In the genomic region with DNA sequence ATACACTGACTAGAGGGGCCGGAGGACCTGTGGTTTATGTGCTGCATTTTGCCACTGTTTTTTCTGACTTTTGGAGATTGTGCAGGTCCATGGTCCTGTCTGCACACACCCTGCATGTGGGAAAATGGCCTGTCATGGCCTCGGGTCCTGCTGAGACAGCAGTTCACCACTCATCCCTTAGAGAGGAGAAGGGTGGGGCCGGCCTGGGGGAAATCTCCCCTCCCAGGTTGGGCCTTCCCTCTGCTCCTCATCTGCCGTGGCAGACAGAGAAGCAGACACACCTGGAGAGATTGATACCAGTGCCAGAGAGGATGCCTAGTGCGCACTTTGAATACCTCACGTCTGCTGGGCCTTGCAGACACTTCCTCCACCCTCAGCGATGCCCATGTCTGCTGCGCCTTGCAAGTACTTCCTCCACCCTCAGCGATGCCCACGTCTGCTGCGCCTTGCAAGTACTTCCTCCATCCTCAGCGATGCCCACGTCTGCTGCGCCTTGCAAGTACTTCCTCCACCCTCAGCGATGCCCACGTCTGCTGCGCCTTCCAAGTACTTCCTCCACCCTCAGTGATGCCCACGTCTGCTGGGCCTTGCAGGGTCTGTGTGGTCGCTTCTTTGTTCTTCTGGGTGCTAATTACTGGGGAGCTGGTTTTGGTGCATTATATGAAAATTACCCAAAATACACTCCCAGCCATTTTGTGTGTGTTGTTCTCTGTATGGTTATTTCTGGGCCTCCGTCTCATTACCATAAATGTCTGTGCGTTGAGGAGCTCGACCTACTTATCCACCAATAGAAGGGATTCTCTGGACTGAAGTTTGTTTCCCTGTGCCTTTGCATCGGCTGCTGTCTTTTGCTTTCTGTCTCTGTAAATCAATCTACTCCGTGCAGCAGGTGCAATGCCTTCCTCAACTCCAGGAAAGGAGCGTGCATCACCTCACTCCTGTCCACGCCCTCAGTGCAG, we compare ENCODE assay signal across 34 cellular contexts.
DNase-seq lines count a peak whose midpoint lies in the region; ATAC-seq lines count a peak whose summit lies in the region.
"Had no signal": no experiment of that assay in that cellular context is flagged by ENCODE, and none has a peak within 500 bp of the region (broad histone marks: within the 10 kb centered on the region; RNA-seq: fewer than 3 reads in every experiment).

No MANE protein-coding gene starts in this region.

- H3K36me3 Mint-ChIP-seq in T-helper 17 cell (ENCODE audit: low read depth): no peaks in the 10 kb centered on the region
- no peaks in the 10 kb centered on the region for H3K36me3 Mint-ChIP-seq in natural killer cell treated with Interleukin-12 subunit alpha and Interleukin-12 subunit beta and Interleukin-15 and Interleukin-18, amount 100 ng/mL, for 72 hours
- H3K36me3 Mint-ChIP-seq: activated naive CD4-positive, alpha-beta T cell treated with anti-CD3 and anti-CD28 coated beads, Interleukin-2, amount 50 U/mL, for 72 hours; naive thymus-derived CD8-positive, alpha-beta T cell had no signal

- H4K20me1 ChIP-seq in BLaER1 treated with 17β-estradiol and CSF1 and Interleukin-3, amounts not matched to agents 10 nM and 100 nM: no peaks in the 10 kb centered on the region; a peak in 1 of 22 replicates

- H3K4me3 Mint-ChIP-seq in T-helper 17 cell: peak overlapping the region; percentile 19
- H3K4me3 Mint-ChIP-seq in natural killer cell treated with Interleukin-12 subunit alpha and Interleukin-12 subunit beta and Interleukin-15 and Interleukin-18, amount 100 ng/mL, for 72 hours: no peak overlapping the region
- H3K4me3 Mint-ChIP-seq: activated CD8-positive, alpha-beta T cell treated with anti-CD3 and anti-CD28 coated beads, Interleukin-2, amount 10 ng/mL, durations not matched to agents 7 days and 5 days; effector memory CD8-positive, alpha-beta T cell; H9; stimulated activated naive CD8-positive, alpha-beta T cell treated with anti-CD3 and anti-CD28 coated beads, Interleukin-15, amount 100 ng/mL, for 72 hours had no signal

- no peaks in the 10 kb centered on the region for H3K36me3 ChIP-seq in BLaER1 treated with 17β-estradiol and CSF1 and Interleukin-3, amounts not matched to agents 10 nM and 100 nM
- H3K36me3 ChIP-seq: colonic mucosa, thyroid gland, uterus had no signal

- peaks cover 0 to 22% (median 5%) of the 10 kb centered on the region in 10 experiments; a peak in 9 of 20 replicates for H3K4me1 ChIP-seq in BLaER1 treated with 17β-estradiol and CSF1 and Interleukin-3, amounts not matched to agents 10 nM and 100 nM
- H3K4me1 ChIP-seq: colonic mucosa, uterus had no signal

- intact Hi-C loops in head of caudate nucleus (cut with DNase I): no loop called here

- no peak overlapping the region for H3K27ac ChIP-seq in BLaER1 treated with 17β-estradiol and CSF1 and Interleukin-3, amounts not matched to agents 10 nM and 100 nM
- H3K27ac ChIP-seq: colonic mucosa, PC-9, skin epidermis, thyroid gland, uterus had no signal

- H3K4me1 Mint-ChIP-seq in T-helper 17 cell: no peaks in the 10 kb centered on the region
- no peaks in the 10 kb centered on the region for H3K4me1 Mint-ChIP-seq in natural killer cell treated with Interleukin-12 subunit alpha and Interleukin-12 subunit beta and Interleukin-15 and Interleukin-18, amount 100 ng/mL, for 72 hours (ENCODE audit: low read depth in 2 of 2)
- H3K4me1 Mint-ChIP-seq: naive thymus-derived CD8-positive, alpha-beta T cell; stimulated activated naive CD8-positive, alpha-beta T cell treated with anti-CD3 and anti-CD28 coated beads, Interleukin-15, amount 100 ng/mL, for 72 hours had no signal

- DNase-seq in T-helper 17 cell (no peak), head of caudate nucleus (peak in 40 of 42 donors; percentile 16 to 84 (median 58)), pons (ENCODE audit: low spot score) (peak; percentile 79), COLO668 (lab: John Stamatoyannopoulos, UW; ENCODE audit: unreplicated experiment) (no peak)
- DNase-seq in natural killer cell treated with Interleukin-12 subunit alpha and Interleukin-12 subunit beta and Interleukin-15 and Interleukin-18, amount 100 ng/mL, for 72 hours (ENCODE audit: low spot score): no peak
- no peak for DNase-seq in stimulated activated CD4-positive, alpha-beta T cell treated with anti-CD3 and anti-CD28 coated beads, Interleukin-4, amount 100 ng/mL, for 4 hours
- DNase-seq: activated CD8-positive, alpha-beta T cell treated with anti-CD3 and anti-CD28 coated beads, Interleukin-2, amount 10 ng/mL, durations not matched to agents 7 days and 5 days; activated T-cell treated with anti-CD3 and anti-CD28 coated beads for 4 hours; aorta; colonic mucosa; COR-L47; DMS53; effector memory CD8-positive, alpha-beta T cell; glutamatergic neuron; H9; kidney glomerular epithelial cell; MM.1S; naive thymus-derived CD8-positive, alpha-beta T cell; NCI-H1417; NCI-H2029 treated with DMSO at 0.1 percent for 48 hours; NCI-H2227 treated with DMSO at 0.1 percent for 48 hours; NCI-H526 treated with DMSO at 0.1 percent for 48 hours; NK-92 treated with Interleukin-12 subunit alpha and Interleukin-12 subunit beta, amount 100 ng/mL, for 24 hours; PC-9; stimulated activated CD8-positive, alpha-beta memory T cell treated with anti-CD3 and anti-CD28 coated beads, Interleukin-4, amount 100 ng/mL, for 48 hours; stimulated activated naive CD8-positive, alpha-beta T cell treated with anti-CD3 and anti-CD28 coated beads, Interleukin-15, amount 100 ng/mL, for 72 hours; thyroid gland; uterus had no signal

- H3K9ac ChIP-seq in BLaER1 treated with 17β-estradiol and CSF1 and Interleukin-3, amounts not matched to agents 10 nM and 100 nM: no peak overlapping the region

- H3K27ac Mint-ChIP-seq in T-helper 17 cell: no peak overlapping the region
- H3K27ac Mint-ChIP-seq in natural killer cell treated with Interleukin-12 subunit alpha and Interleukin-12 subunit beta and Interleukin-15 and Interleukin-18, amount 100 ng/mL, for 72 hours: no peak overlapping the region
- H3K27ac Mint-ChIP-seq: activated CD8-positive, alpha-beta T cell treated with anti-CD3 and anti-CD28 coated beads, Interleukin-2, amount 10 ng/mL, durations not matched to agents 7 days and 5 days; activated naive CD4-positive, alpha-beta T cell treated with anti-CD3 and anti-CD28 coated beads, Interleukin-2, amount 50 U/mL, for 72 hours; activated T-helper 2 cell treated with anti-CD3 and anti-CD28 coated beads, Interferon-gamma antibody, Interleukin-2, Interleukin-4, amounts not matched to agents 10 μg/mL and 5 μg/mL and 100 μg/mL, durations not matched to agents 14 hours and 24 hours and 36 hours; effector memory CD8-positive, alpha-beta T cell; H9; naive thymus-derived CD8-positive, alpha-beta T cell; stimulated activated naive CD8-positive, alpha-beta T cell treated with anti-CD3 and anti-CD28 coated beads, Interleukin-15, amount 100 ng/mL, for 72 hours had no signal

- no peaks in the 10 kb centered on the region for H3K9me3 Mint-ChIP-seq in natural killer cell treated with Interleukin-12 subunit alpha and Interleukin-12 subunit beta and Interleukin-15 and Interleukin-18, amount 100 ng/mL, for 72 hours
- H3K9me3 Mint-ChIP-seq: activated naive CD4-positive, alpha-beta T cell treated with anti-CD3 and anti-CD28 coated beads, Interleukin-2, amount 50 U/mL, for 72 hours; activated T-helper 2 cell treated with anti-CD3 and anti-CD28 coated beads, Interferon-gamma antibody, Interleukin-2, Interleukin-4, amounts not matched to agents 10 μg/mL and 5 μg/mL and 100 μg/mL, durations not matched to agents 14 hours and 24 hours and 36 hours; H9; naive thymus-derived CD8-positive, alpha-beta T cell; stimulated activated naive CD8-positive, alpha-beta T cell treated with anti-CD3 and anti-CD28 coated beads, Interleukin-15, amount 100 ng/mL, for 72 hours had no signal

- H3K4me2 ChIP-seq in BLaER1 treated with 17β-estradiol and CSF1 and Interleukin-3, amounts not matched to agents 10 nM and 100 nM: peak overlapping the region in 9 of 11 experiments; percentile 4 to 66 (median 23); a peak in 12 of 22 replicates
- H3K4me2 ChIP-seq: PC-9 had no signal

- H3K27me3 Mint-ChIP-seq in T-helper 17 cell: peaks cover 29% of the 10 kb centered on the region
- H3K27me3 Mint-ChIP-seq in natural killer cell treated with Interleukin-12 subunit alpha and Interleukin-12 subunit beta and Interleukin-15 and Interleukin-18, amount 100 ng/mL, for 72 hours: peaks cover 0 to 4% of the 10 kb centered on the region in 2 donors
- H3K27me3 Mint-ChIP-seq: effector memory CD8-positive, alpha-beta T cell; stimulated activated naive CD8-positive, alpha-beta T cell treated with anti-CD3 and anti-CD28 coated beads, Interleukin-15, amount 100 ng/mL, for 72 hours had no signal

- no peak for ATAC-seq in T-helper 17 cell
- no peak for ATAC-seq in GM18498 (IDR thresholded peaks at IDR 0.05; ENCODE audit: unreplicated experiment)
- ATAC-seq in natural killer cell treated with Interleukin-12 subunit alpha and Interleukin-12 subunit beta and Interleukin-15 and Interleukin-18, amount 100 ng/mL, for 72 hours: no peak
- ATAC-seq: activated CD8-positive, alpha-beta T cell treated with anti-CD3 and anti-CD28 coated beads, Interleukin-2, amount 10 ng/mL, durations not matched to agents 7 days and 5 days; activated naive CD4-positive, alpha-beta T cell treated with anti-CD3 and anti-CD28 coated beads, Interleukin-2, amount 50 U/mL, for 72 hours; effector memory CD8-positive, alpha-beta T cell; naive thymus-derived CD8-positive, alpha-beta T cell; Right ventricle myocardium inferior; stimulated activated naive CD8-positive, alpha-beta T cell treated with anti-CD3 and anti-CD28 coated beads, Interleukin-15, amount 100 ng/mL, for 72 hours had no signal

- H3K27me3 ChIP-seq in BLaER1 treated with 17β-estradiol and CSF1 and Interleukin-3, amounts not matched to agents 10 nM and 100 nM: no peaks in the 10 kb centered on the region
- H3K27me3 ChIP-seq: colonic mucosa, thyroid gland, uterus had no signal

- no peaks in the 10 kb centered on the region for H3K9me3 ChIP-seq in BLaER1 treated with 17β-estradiol and CSF1 and Interleukin-3, amounts not matched to agents 10 nM and 100 nM (replicated peaks in 1 of 11)
- no peaks in the 10 kb centered on the region for H3K9me3 ChIP-seq in T-helper 17 cell (ENCODE audit: control insufficient read depth, low read length, poor library complexity, severe bottlenecking)
- H3K9me3 ChIP-seq: colonic mucosa, thyroid gland, uterus had no signal

- H3K4me3 ChIP-seq in BLaER1 treated with 17β-estradiol and CSF1 and Interleukin-3, amounts not matched to agents 10 nM and 100 nM: no peak overlapping the region
- H3K4me3 ChIP-seq: colonic mucosa, PC-9, skin epidermis, thyroid gland, uterus had no signal

Comparison
In these comparisons a context has a peak if more than half of its experiments do, and no peak if none do; other contexts are left out.
1. DNase-seq: peak in head of caudate nucleus (40 of 42) and pons (single experiment); none in T-helper 17 cell (0 of 3), COLO668 (single experiment), natural killer cell treated with Interleukin-12 subunit alpha and Interleukin-12 subunit beta and Interleukin-15 and Interleukin-18, amount 100 ng/mL, for 72 hours (single experiment) and stimulated activated CD4-positive, alpha-beta T cell treated with anti-CD3 and anti-CD28 coated beads, Interleukin-4, amount 100 ng/mL, for 4 hours (0 of 2).